Comparison of ENCODE assay signal across 8 cellular contexts in genomic region chr14:88189040-88189839, GRCh38.
DNase-seq lines count a peak whose midpoint lies in the region; ATAC-seq lines count a peak whose summit lies in the region.

No MANE protein-coding gene starts in this region.

- peak; percentile 79 for ATAC-seq in HG02623 (IDR thresholded peaks at IDR 0.05; ENCODE audit: unreplicated experiment)

- H3K27ac ChIP-seq in caudate nucleus (ENCODE audit: low read depth, low read length): no peak overlapping the region

- DNase-seq in activated gamma-delta T cell treated with Interleukin-2 at 50 U/mL for 16 hours (peak; percentile 47), activated gamma-delta T cell (lab: John Stamatoyannopoulos, UW) (no peak), NCI-H1105 treated with DMSO at 0.1 percent for 48 hours (lab: John Stamatoyannopoulos, UW) (peak; percentile 90), T follicular helper cell (ENCODE audit: low read depth) (peak; percentile 18), caudate nucleus (lab: John Stamatoyannopoulos, UW) (peak in 54 of 61 donors; percentile 6 to 86 (median 48)), islet precursor cell (peak; percentile 90)
- peak; percentile 74 for DNase-seq in stimulated activated CD4-positive, alpha-beta T cell treated with anti-CD3 and anti-CD28 coated beads, Interleukin-15, amount 100 ng/mL, for 24 hours
